ENCODE assay signal across 13 cellular contexts in the genomic region with DNA sequence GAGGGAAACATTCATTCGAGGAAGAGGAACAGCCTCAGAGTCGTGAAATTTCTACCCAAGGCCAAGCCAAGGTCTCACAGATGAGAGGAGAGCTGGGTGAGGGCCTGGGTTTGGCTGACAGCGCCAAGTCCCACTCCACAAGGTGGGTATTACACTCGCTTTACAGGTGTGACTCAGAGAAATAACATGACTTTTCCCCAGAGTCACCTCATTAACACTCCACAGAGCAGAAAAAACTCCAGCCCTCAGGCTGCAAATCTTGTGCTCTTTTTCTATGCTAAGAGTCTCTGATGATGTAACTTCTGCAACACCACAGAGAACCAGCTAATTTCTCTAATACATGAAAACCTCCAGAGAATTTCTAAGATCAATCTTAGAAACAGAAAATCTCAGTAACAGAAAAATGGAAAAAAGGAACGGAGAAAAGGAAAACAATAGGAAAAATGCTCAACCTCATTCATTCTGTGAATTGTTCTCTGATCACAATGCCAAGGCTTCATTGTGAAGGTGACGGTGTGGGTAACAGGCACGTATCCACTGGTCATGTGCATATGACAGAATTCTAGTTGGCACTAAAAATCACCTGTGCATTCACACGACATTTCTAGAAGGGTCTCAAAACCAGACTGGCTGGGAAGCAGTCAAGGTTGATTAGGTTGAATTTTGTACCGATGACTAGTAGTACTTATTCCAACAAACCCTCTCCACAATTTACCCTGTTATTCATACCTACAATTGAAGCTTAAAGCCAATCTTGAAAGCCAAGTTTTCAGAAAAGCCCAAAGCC. TPM values are rescaled to one million over a fixed set of nuclear protein-coding genes. Genes with fewer than 3 reads are reported as not detected.
DNase-seq lines count a peak whose midpoint lies in the region; ATAC-seq and TF ChIP-seq lines count a peak whose summit lies in the region.
"Had no signal": no experiment of that assay in that cellular context is flagged by ENCODE, and none has a peak within 500 bp of the region (broad histone marks: within the 10 kb centered on the region; RNA-seq: fewer than 3 reads in every experiment).

No MANE protein-coding gene starts in this region.

- H3K4me1 ChIP-seq in gastrocnemius medialis (peaks cover 76 to 79% of the 10 kb centered on the region in 2 donors), HAP-1 (no peaks in the 10 kb centered on the region; the same call in 1 of the 2 replicates)

- no peaks in the 10 kb centered on the region for H3K9me3 Mint-ChIP-seq in activated CD8-positive, alpha-beta memory T cell treated with anti-CD3 and anti-CD28 coated beads, Interleukin-2, amount 10 ng/mL, durations not matched to agents 7 days and 5 days (ENCODE audit: low read depth)
- H3K9me3 Mint-ChIP-seq: nephron; stimulated activated naive CD8-positive, alpha-beta T cell treated with anti-CD3 and anti-CD28 coated beads, Interleukin-15, Interleukin-2, amounts not matched to agents 100 ng/mL and 50 ng/mL, for 24 hours; T-helper 1 cell treated with Interleukin-12 subunit alpha and Interleukin-12 subunit beta and Interleukin-4 antibody, amounts not matched to agents 30 μg/mL and 1 μg/mL, for 36 hours had no signal

- intact Hi-C loops in gastrocnemius medialis (cut with DNase I; ENCODE audit: low total_unique reads): no loop called here

- H3K4me3 Mint-ChIP-seq in activated CD8-positive, alpha-beta memory T cell treated with anti-CD3 and anti-CD28 coated beads, Interleukin-2, amount 10 ng/mL, durations not matched to agents 7 days and 5 days: no peak overlapping the region
- H3K4me3 Mint-ChIP-seq: nephron; stimulated activated naive CD8-positive, alpha-beta T cell treated with anti-CD3 and anti-CD28 coated beads, Interleukin-15, Interleukin-2, amounts not matched to agents 100 ng/mL and 50 ng/mL, for 24 hours; T-helper 1 cell treated with Interleukin-12 subunit alpha and Interleukin-12 subunit beta and Interleukin-4 antibody, amounts not matched to agents 30 μg/mL and 1 μg/mL, for 36 hours had no signal

- no peak for DNase-seq in activated CD8-positive, alpha-beta memory T cell treated with anti-CD3 and anti-CD28 coated beads, Interleukin-2, amount 10 ng/mL, durations not matched to agents 7 days and 5 days
- DNase-seq in activated CD8-positive, alpha-beta memory T cell treated with anti-CD3 and anti-CD28 coated beads for 24 hours: no peak
- DNase-seq in RPMI7951 (ENCODE audit: low read depth) (peak; percentile 18), fibroblast of villous mesenchyme (ENCODE audit: low read depth) (peak; percentile 42), gastrocnemius medialis (no peak), DMS79 (lab: John Stamatoyannopoulos, UW) (no peak), HAP-1 (ENCODE audit: low spot score in 2 of 2) (no peak)
- DNase-seq: NCI-H1694 treated with DMSO at 0.1 percent for 48 hours had no signal

- H3K36me3 ChIP-seq in gastrocnemius medialis (peaks cover 0 to 16% of the 10 kb centered on the region in 2 donors), HAP-1 (replicated peaks) (peaks cover 59% of the 10 kb centered on the region)

- H3K27me3 Mint-ChIP-seq in activated CD8-positive, alpha-beta memory T cell treated with anti-CD3 and anti-CD28 coated beads, Interleukin-2, amount 10 ng/mL, durations not matched to agents 7 days and 5 days: no peaks in the 10 kb centered on the region
- H3K27me3 Mint-ChIP-seq: stimulated activated naive CD8-positive, alpha-beta T cell treated with anti-CD3 and anti-CD28 coated beads, Interleukin-15, Interleukin-2, amounts not matched to agents 100 ng/mL and 50 ng/mL, for 24 hours had no signal

- peaks cover 39% of the 10 kb centered on the region for H3K4me1 Mint-ChIP-seq in activated CD8-positive, alpha-beta memory T cell treated with anti-CD3 and anti-CD28 coated beads, Interleukin-2, amount 10 ng/mL, durations not matched to agents 7 days and 5 days

- H3K4me3 ChIP-seq in fibroblast of villous mesenchyme (ENCODE audit: low read depth, low read length) (no peak overlapping the region), gastrocnemius medialis (no peak overlapping the region), HAP-1 (no peak overlapping the region)
- H3K4me3 ChIP-seq: esophagus muscularis mucosa had no signal

- H3K27ac Mint-ChIP-seq in activated CD8-positive, alpha-beta memory T cell treated with anti-CD3 and anti-CD28 coated beads, Interleukin-2, amount 10 ng/mL, durations not matched to agents 7 days and 5 days: peak overlapping the region; percentile 33
- H3K27ac Mint-ChIP-seq: stimulated activated naive CD8-positive, alpha-beta T cell treated with anti-CD3 and anti-CD28 coated beads, Interleukin-15, Interleukin-2, amounts not matched to agents 100 ng/mL and 50 ng/mL, for 24 hours had no signal

- H3K27me3 ChIP-seq in gastrocnemius medialis: no peaks in the 10 kb centered on the region
- no peaks in the 10 kb centered on the region for H3K27me3 ChIP-seq in HAP-1 (ENCODE audit: low read depth)
- H3K27me3 ChIP-seq: esophagus muscularis mucosa had no signal

- in situ Hi-C loops in gastrocnemius medialis (cut with MboI; ENCODE audit: low sequenced_read_pairs in 4 of 4): no loop called here
- in situ Hi-C loops in HAP-1 (cut with MboI; ENCODE audit: low sequenced_read_pairs): no loop called here

- no peak for ATAC-seq in activated CD8-positive, alpha-beta memory T cell treated with anti-CD3 and anti-CD28 coated beads, Interleukin-2, amount 10 ng/mL, durations not matched to agents 7 days and 5 days
- ATAC-seq in gastrocnemius medialis: no peak
- no peak for ATAC-seq in HG02588 (IDR thresholded peaks at IDR 0.05; ENCODE audit: unreplicated experiment)

- H3K36me3 Mint-ChIP-seq in activated CD8-positive, alpha-beta memory T cell treated with anti-CD3 and anti-CD28 coated beads, Interleukin-2, amount 10 ng/mL, durations not matched to agents 7 days and 5 days: peaks cover 39% of the 10 kb centered on the region

- H3K9me3 ChIP-seq in gastrocnemius medialis: no peaks in the 10 kb centered on the region
- H3K9me3 ChIP-seq in HAP-1: no peaks in the 10 kb centered on the region
- H3K9me3 ChIP-seq: esophagus muscularis mucosa had no signal

- no peak for TF ChIP-seq POLR2A in gastrocnemius medialis (IDR thresholded peaks at IDR 0.05)

- H3K27ac ChIP-seq in gastrocnemius medialis: peak overlapping the region; percentile 97 to 100 (median 98)
- H3K27ac ChIP-seq: esophagus muscularis mucosa had no signal

- CTCF ChIA-PET in activated CD8-positive, alpha-beta memory T cell treated with anti-CD3 and anti-CD28 coated beads, Interleukin-2, amount 10 ng/mL, durations not matched to agents 7 days and 5 days (lab: Charles Lee): no interaction called here

- TF ChIP-seq CTCF in fibroblast of villous mesenchyme (IDR thresholded peaks at IDR 0.05; ENCODE audit: insufficient read depth, low read depth, low read length) (no peak), gastrocnemius medialis (IDR thresholded peaks at IDR 0.05 in 4 of 5, conservative IDR thresholded peaks at IDR 0.05 in 1 of 5) (no peak)

RNA-seq across cellular contexts. Expression of gene YWHAG, which starts 20.3 kb away (rescaled TPM):
- total RNA-seq in activated CD8-positive, alpha-beta memory T cell treated with anti-CD3 and anti-CD28 coated beads, Interleukin-2, amount 10 ng/mL, durations not matched to agents 7 days and 5 days: 100 to 1,000 TPM in 1 of 2 experiments, 10 to 100 TPM in 1; 80.8 to 115 TPM
- total RNA-seq in RPMI7951 (2014; rRNA removed; shearing (Covaris generic)): 80.4 and 89.8 TPM in 2 replicates
- total RNA-seq in fibroblast of villous mesenchyme: 125 and 141 TPM in 2 replicates
- total RNA-seq in gastrocnemius medialis: 100 to 1,000 TPM; 119 to 262 (median 179) TPM

RNA-seq across cellular contexts. Expression of gene HSPB1, which starts 36.0 kb away (rescaled TPM):
- total RNA-seq in activated CD8-positive, alpha-beta memory T cell treated with anti-CD3 and anti-CD28 coated beads, Interleukin-2, amount 10 ng/mL, durations not matched to agents 7 days and 5 days: 10 to 100 TPM; 36.5 to 62.9 TPM
- 147 and 157 TPM in 2 replicates for total RNA-seq in RPMI7951 (2014; rRNA removed; shearing (Covaris generic))
- 77.7 and 130 TPM in 2 replicates for total RNA-seq in fibroblast of villous mesenchyme
- total RNA-seq in gastrocnemius medialis: 1,000 to 10,000 TPM; 1,878 to 2,898 (median 2,185) TPM

Comparison
In these comparisons a context has a peak if more than half of its experiments do, and no peak if none do; other contexts are left out.
1. DNase-seq: peak in RPMI7951 (single experiment) and fibroblast of villous mesenchyme (single experiment); none in activated CD8-positive, alpha-beta memory T cell treated with anti-CD3 and anti-CD28 coated beads, Interleukin-2, amount 10 ng/mL, durations not matched to agents 7 days and 5 days (single experiment), activated CD8-positive, alpha-beta memory T cell treated with anti-CD3 and anti-CD28 coated beads for 24 hours (single experiment), gastrocnemius medialis (0 of 2), DMS79 (single experiment) and HAP-1 (0 of 2).
2. RNA of gene HSPB1, which starts 36.0 kb away (total RNA-seq): 1,878 to 2,898 TPM in gastrocnemius medialis; 147 to 157 TPM in RPMI7951, 77.7 to 130 TPM in fibroblast of villous mesenchyme and 36.5 to 62.9 TPM in activated CD8-positive, alpha-beta memory T cell treated with anti-CD3 and anti-CD28 coated beads, Interleukin-2, amount 10 ng/mL, durations not matched to agents 7 days and 5 days; every median in the first group is over 10 times any median in the second.